Comparison of ENCODE assay signal across 1 cellular context in the genomic region with DNA sequence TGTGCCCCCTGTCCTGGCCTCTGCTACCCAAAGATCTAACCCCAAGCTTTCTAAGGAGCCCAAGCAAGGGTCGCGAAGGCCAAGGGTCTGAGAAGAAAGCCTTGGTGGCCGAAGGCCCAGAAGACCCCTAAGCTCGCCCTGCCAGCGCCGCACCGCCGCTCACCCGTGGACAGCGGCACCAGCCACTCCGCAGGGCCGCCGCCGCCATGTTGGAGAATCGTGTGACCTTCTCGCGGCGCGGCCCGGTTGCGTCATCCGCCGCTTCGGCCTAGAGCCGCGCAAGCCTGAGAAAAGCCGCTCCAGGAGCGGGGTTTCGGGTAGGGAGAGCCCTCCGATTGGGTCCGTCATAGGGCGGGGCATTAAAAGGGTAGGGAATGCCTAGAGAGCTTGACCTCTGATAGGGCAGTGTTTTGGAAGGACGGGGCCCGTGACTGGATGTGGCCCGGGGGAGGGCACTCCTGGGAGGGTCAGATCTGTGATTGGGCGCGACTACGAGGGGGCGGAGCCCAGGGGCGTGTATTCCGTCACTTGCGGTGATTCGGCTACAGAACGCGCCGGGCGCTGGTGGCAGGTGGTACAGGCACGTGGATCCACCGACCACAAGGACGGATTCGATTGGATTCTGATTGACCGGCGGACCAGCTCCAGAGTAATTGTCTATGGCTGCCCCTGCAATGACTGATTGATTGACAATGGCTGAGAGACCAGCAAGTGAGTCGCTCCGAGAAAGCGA.
TF ChIP-seq lines count a peak whose summit lies in the region.

TIMM44 (minus strand) TSS at position 223 of the 733 bp plus-strand sequence; CDS start at position 208, 15 bp downstream.

TF ChIP-seq in HepG2, 621 proteins besides CTCF, POLR2A, EP300 and RAD21 (continued from another document and continues in another):
- TF ChIP-seq, protein P1, sequence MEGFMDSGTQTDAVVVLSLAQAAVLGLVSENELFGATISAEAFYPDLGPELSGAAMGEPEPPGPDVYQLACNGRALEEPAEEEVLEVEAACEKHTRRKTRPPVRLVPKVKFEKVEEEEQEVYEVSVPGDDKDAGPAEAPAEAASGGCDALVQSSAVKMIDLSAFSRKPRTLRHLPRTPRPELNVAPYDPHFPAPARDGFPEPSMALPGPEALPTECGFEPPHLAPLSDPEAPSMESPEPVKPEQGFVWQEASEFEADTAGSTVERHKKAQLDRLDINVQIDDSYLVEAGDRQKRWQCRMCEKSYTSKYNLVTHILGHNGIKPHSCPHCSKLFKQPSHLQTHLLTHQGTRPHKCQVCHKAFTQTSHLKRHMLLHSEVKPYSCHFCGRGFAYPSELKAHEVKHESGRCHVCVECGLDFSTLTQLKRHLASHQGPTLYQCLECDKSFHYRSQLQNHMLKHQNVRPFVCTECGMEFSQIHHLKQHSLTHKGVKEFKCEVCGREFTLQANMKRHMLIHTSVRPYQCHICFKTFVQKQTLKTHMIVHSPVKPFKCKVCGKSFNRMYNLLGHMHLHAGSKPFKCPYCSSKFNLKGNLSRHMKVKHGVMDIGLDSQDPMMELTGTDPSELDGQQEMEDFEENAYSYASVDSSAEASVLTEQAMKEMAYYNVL (CRISPR knock-in tag; IDR thresholded peaks at IDR 0.05; ENCODE audit: borderline replicate concordance) = peak; percentile 80
- TF ChIP-seq ZNF713 (CRISPR knock-in tag; IDR thresholded peaks at IDR 0.05) = no peak
- 0 out of 2 replicates have a peak, but pooled peaks have one; percentile 17 for TF ChIP-seq ZNF329 (CRISPR knock-in tag; IDR thresholded peaks at IDR 0.05; ENCODE audit: low read depth)
- TF ChIP-seq, protein P2, sequence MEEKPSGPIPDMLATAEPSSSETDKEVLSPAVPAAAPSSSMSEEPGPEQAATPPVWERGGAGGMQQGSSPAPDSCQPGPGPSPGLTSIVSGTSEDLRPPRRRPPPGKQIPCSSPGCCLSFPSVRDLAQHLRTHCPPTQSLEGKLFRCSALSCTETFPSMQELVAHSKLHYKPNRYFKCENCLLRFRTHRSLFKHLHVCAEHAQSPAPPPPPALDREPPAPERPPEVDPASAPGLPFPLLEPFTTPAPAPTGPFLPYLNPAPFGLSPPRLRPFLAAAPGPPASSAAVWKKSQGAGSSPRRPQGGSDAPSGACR (CRISPR knock-in tag; IDR thresholded peaks at IDR 0.05) = peak; percentile 94
- TF ChIP-seq ZNF503 (CRISPR knock-in tag; IDR thresholded peaks at IDR 0.05) = no peak
- TF ChIP-seq MIER3 (CRISPR knock-in tag; IDR thresholded peaks at IDR 0.05; ENCODE audit: borderline replicate concordance) = no peak; the same call in 1 of the 2 replicates
- TF ChIP-seq ADNP (CRISPR knock-in tag; IDR thresholded peaks at IDR 0.05) = no peak
- peak; percentile 69 to 78 for TF ChIP-seq HMGXB4 (CRISPR knock-in tag; IDR thresholded peaks at IDR 0.05; ENCODE audit: borderline replicate concordance in 1 of 2, low read depth in 1 of 2)
- no peak for TF ChIP-seq ZNF512B (CRISPR knock-in tag; IDR thresholded peaks at IDR 0.05; ENCODE audit: borderline replicate concordance)
- TF ChIP-seq, protein P3, sequence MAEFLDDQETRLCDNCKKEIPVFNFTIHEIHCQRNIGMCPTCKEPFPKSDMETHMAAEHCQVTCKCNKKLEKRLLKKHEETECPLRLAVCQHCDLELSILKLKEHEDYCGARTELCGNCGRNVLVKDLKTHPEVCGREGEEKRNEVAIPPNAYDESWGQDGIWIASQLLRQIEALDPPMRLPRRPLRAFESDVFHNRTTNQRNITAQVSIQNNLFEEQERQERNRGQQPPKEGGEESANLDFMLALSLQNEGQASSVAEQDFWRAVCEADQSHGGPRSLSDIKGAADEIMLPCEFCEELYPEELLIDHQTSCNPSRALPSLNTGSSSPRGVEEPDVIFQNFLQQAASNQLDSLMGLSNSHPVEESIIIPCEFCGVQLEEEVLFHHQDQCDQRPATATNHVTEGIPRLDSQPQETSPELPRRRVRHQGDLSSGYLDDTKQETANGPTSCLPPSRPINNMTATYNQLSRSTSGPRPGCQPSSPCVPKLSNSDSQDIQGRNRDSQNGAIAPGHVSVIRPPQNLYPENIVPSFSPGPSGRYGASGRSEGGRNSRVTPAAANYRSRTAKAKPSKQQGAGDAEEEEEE (CRISPR knock-in tag; IDR thresholded peaks at IDR 0.05; ENCODE audit: borderline replicate concordance) = no peak
- TF ChIP-seq HNRNPL (IDR thresholded peaks at IDR 0.05; ENCODE audit: low read depth, low read length) = 0 out of 2 replicates have a peak, but pooled peaks have one; percentile 39
- no peak for TF ChIP-seq ZNF335 (CRISPR knock-in tag; IDR thresholded peaks at IDR 0.05)
- TF ChIP-seq ZNF660 (CRISPR knock-in tag; IDR thresholded peaks at IDR 0.05; ENCODE audit: borderline replicate concordance, low read depth) = no peak
- TF ChIP-seq NCOA2 (CRISPR knock-in tag; IDR thresholded peaks at IDR 0.05) = no peak; the same call in 1 of the 2 replicates
- no peak for TF ChIP-seq MAZ (IDR thresholded peaks at IDR 0.05; ENCODE audit: borderline replicate concordance, low read depth, low read length)
- peak; percentile 77; the same call in 1 of the 2 replicates for TF ChIP-seq MAZ (CRISPR knock-in tag; IDR thresholded peaks at IDR 0.05; ENCODE audit: low read depth)
- TF ChIP-seq, protein P4, sequence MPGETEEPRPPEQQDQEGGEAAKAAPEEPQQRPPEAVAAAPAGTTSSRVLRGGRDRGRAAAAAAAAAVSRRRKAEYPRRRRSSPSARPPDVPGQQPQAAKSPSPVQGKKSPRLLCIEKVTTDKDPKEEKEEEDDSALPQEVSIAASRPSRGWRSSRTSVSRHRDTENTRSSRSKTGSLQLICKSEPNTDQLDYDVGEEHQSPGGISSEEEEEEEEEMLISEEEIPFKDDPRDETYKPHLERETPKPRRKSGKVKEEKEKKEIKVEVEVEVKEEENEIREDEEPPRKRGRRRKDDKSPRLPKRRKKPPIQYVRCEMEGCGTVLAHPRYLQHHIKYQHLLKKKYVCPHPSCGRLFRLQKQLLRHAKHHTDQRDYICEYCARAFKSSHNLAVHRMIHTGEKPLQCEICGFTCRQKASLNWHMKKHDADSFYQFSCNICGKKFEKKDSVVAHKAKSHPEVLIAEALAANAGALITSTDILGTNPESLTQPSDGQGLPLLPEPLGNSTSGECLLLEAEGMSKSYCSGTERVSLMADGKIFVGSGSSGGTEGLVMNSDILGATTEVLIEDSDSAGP (CRISPR knock-in tag; IDR thresholded peaks at IDR 0.05; ENCODE audit: borderline replicate concordance) = peak; percentile 80; the same call in 1 of the 2 replicates
- TF ChIP-seq PAF1 (CRISPR knock-in tag; IDR thresholded peaks at IDR 0.05) = no peak
- no peak; the same call in 1 of the 2 replicates for TF ChIP-seq BCL3 (CRISPR knock-in tag; IDR thresholded peaks at IDR 0.05)
- TF ChIP-seq HOXA9 (CRISPR knock-in tag; IDR thresholded peaks at IDR 0.05; ENCODE audit: borderline replicate concordance) = no peak
- peak; percentile 45; the same call in 1 of the 2 replicates for TF ChIP-seq SIN3B (IDR thresholded peaks at IDR 0.05; ENCODE audit: low read length)
- TF ChIP-seq ZNF280B (CRISPR knock-in tag; IDR thresholded peaks at IDR 0.05; ENCODE audit: borderline replicate concordance) = peak; percentile 2; the same call in 1 of the 2 replicates
- TF ChIP-seq ZBTB44 (CRISPR knock-in tag; IDR thresholded peaks at IDR 0.05) = no peak
- peak; percentile 50; the same call in 1 of the 2 replicates for TF ChIP-seq ZNF121 (CRISPR knock-in tag; IDR thresholded peaks at IDR 0.05)
- no peak for TF ChIP-seq JUND (CRISPR knock-in tag; IDR thresholded peaks at IDR 0.05)
- TF ChIP-seq JDP2 (CRISPR knock-in tag; IDR thresholded peaks at IDR 0.05; ENCODE audit: borderline replicate concordance) = no peak; the same call in 1 of the 2 replicates
- TF ChIP-seq IRF1 (CRISPR knock-in tag; IDR thresholded peaks at IDR 0.05; ENCODE audit: low read depth) = no peak
- TF ChIP-seq MTF1 (CRISPR knock-in tag; IDR thresholded peaks at IDR 0.05) = no peak
- no peak for TF ChIP-seq NFE2L2 (IDR thresholded peaks at IDR 0.05; ENCODE audit: low read length)
- TF ChIP-seq, protein P5, sequence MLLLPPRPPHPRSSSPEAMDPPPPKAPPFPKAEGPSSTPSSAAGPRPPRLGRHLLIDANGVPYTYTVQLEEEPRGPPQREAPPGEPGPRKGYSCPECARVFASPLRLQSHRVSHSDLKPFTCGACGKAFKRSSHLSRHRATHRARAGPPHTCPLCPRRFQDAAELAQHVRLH (CRISPR knock-in tag; IDR thresholded peaks at IDR 0.05; ENCODE audit: borderline replicate concordance, low read depth) = peak; percentile 50; the same call in 1 of the 2 replicates
- peak; percentile 97 for TF ChIP-seq SP4 (CRISPR knock-in tag; IDR thresholded peaks at IDR 0.05)
- TF ChIP-seq FOXA3 (CRISPR knock-in tag; IDR thresholded peaks at IDR 0.05) = no peak; the same call in 1 of the 2 replicates
- TF ChIP-seq ZNF354B (CRISPR knock-in tag; IDR thresholded peaks at IDR 0.05) = 0 out of 2 replicates have a peak, but pooled peaks have one; percentile 76
- no peak; the same call in 1 of the 2 replicates for TF ChIP-seq ZNF850 (CRISPR knock-in tag; conservative IDR thresholded peaks at IDR 0.05)
